Comparison of ENCODE assay signal across 22 cellular contexts in the genomic region with DNA sequence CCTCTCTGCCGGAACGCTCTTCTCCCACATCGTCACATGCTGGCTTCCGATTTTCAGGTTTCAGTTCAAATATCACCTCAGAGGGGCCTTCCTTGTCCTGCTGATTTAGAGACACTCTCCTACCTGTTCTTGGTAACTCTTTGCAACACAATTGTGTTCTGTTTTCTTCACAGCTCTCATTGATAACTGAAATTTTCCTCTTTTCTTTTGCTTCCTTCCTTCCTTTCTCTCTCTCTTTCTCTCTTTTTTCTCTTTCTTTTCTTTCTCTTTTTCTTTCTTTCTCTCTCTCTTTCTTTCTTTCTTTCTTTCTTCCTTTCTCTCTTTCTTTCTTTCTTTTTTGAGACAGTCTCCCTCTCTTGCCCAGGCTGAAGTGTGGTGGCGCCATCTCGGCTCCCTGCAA. TPM values are rescaled to one million over a fixed set of nuclear protein-coding genes. Genes with fewer than 3 reads are reported as not detected.
DNase-seq lines count a peak whose midpoint lies in the region; ATAC-seq and TF ChIP-seq lines count a peak whose summit lies in the region.
"Had no signal": no experiment of that assay in that cellular context is flagged by ENCODE, and none has a peak within 500 bp of the region (broad histone marks: within the 10 kb centered on the region; RNA-seq: fewer than 3 reads in every experiment).

No MANE protein-coding gene starts in this region.

- H2BK15ac ChIP-seq in neuronal stem cell (ENCODE audit: low read length), result no peak overlapping the region

- H2BK5ac ChIP-seq in neuronal stem cell (ENCODE audit: low read length), result no peak overlapping the region

- no peak overlapping the region for H3K9ac ChIP-seq in neuronal stem cell (ENCODE audit: low read depth, low read length, poor library complexity)
- H3K9ac ChIP-seq: BLaER1 treated with 17β-estradiol and CSF1 and Interleukin-3, amounts not matched to agents 10 nM and 100 nM; GM23248 had no signal

- no peaks in the 10 kb centered on the region for H3K4me1 Mint-ChIP-seq in activated T-cell treated with anti-CD3 and anti-CD28 coated beads, Interleukin-2, amount 50 U/mL, for 4 hours (ENCODE audit: low read depth)
- peaks cover 7% of the 10 kb centered on the region for H3K4me1 Mint-ChIP-seq in WTC11
- no peaks in the 10 kb centered on the region for H3K4me1 Mint-ChIP-seq in endothelial cell (ENCODE audit: unreplicated experiment)
- H3K4me1 Mint-ChIP-seq: CD14-positive monocyte; CD8-positive, alpha-beta memory T cell had no signal

- H3K18ac ChIP-seq in neuronal stem cell (ENCODE audit: low read length), result peak overlapping the region; percentile 57

- H3K27me3 Mint-ChIP-seq in activated T-cell treated with anti-CD3 and anti-CD28 coated beads, Interleukin-2, amount 50 U/mL, for 4 hours (ENCODE audit: low read depth), result peaks cover 11% of the 10 kb centered on the region
- peaks cover 26% of the 10 kb centered on the region for H3K27me3 Mint-ChIP-seq in WTC11 (ENCODE audit: low read depth)
- H3K27me3 Mint-ChIP-seq in endothelial cell (ENCODE audit: unreplicated experiment), result peaks cover 11% of the 10 kb centered on the region

- H3K27me3 ChIP-seq in neuronal stem cell (ENCODE audit: control insufficient read depth in 3 of 3, insufficient read depth in 3 of 3, low read depth in 1 of 3, low read length in 3 of 3) (no peaks in the 10 kb centered on the region), WERI-Rb-1 (ENCODE audit: insufficient read depth, low read depth, severe bottlenecking) (no peaks in the 10 kb centered on the region)
- H3K27me3 ChIP-seq: BE2C; BLaER1 treated with 17β-estradiol and CSF1 and Interleukin-3, amounts not matched to agents 10 nM and 100 nM had no signal

- H3K4me3 ChIP-seq in neuronal stem cell (ENCODE audit: low read length in 2 of 2), result no peak overlapping the region
- H3K4me3 ChIP-seq in WERI-Rb-1 (ENCODE audit: low read depth, low read length), result no peak overlapping the region
- H3K4me3 ChIP-seq: A549; BLaER1 treated with 17β-estradiol and CSF1 and Interleukin-3, amounts not matched to agents 10 nM and 100 nM; GM12878; GM23248; HAP-1 had no signal

- no peak for DNase-seq in activated T-cell treated with anti-CD3 and anti-CD28 coated beads, Interleukin-2, amount 50 U/mL, for 4 hours
- no peak for DNase-seq in activated T-cell treated with anti-CD3 and anti-CD28 coated beads, Interleukin-2, amount 50 U/mL, for 48 hours
- DNase-seq in WTC11 (ENCODE audit: low spot score) (no peak), endothelial cell (ENCODE audit: low spot score) (no peak), neuronal stem cell (ENCODE audit: low spot score) (no peak), H4 (ENCODE audit: low spot score) (no peak), WERI-Rb-1 (no peak)
- DNase-seq: 8988T; AML-193; BE2C; CD4-positive, alpha-beta T cell; CD8-positive, alpha-beta memory T cell; DMS 273 treated with DMSO at 0.1 percent for 48 hours; EL; GDM1; GM23248 had no signal

- no peak overlapping the region for H4K8ac ChIP-seq in neuronal stem cell (ENCODE audit: low read depth, low read length)

- H3K79me1 ChIP-seq in neuronal stem cell (ENCODE audit: low read depth, low read length), result no peaks in the 10 kb centered on the region

- CTCF ChIA-PET in WTC11 (lab: Charles Lee), result interaction anchor here (0.6 to 1.4 kb wide), 3 partner anchors 24 to 89 kb away, joined by 3 to 8 read pairs (median 3); no protein-coding TSS in a partner anchor

- H2BK12ac ChIP-seq in neuronal stem cell (ENCODE audit: low read length), result peak overlapping the region; percentile 58

- POLR2A ChIA-PET in WTC11 (lab: Charles Lee), result interaction anchor here (0.6 kb wide), 1 partner anchor 246 kb away, joined by 3 read pairs; no protein-coding TSS in a partner anchor

- no peak overlapping the region for H4K91ac ChIP-seq in neuronal stem cell (ENCODE audit: low read depth, low read length, poor library complexity)

- no peak overlapping the region for H3K27ac ChIP-seq in neuronal stem cell (replicated peaks; ENCODE audit: low read length)
- no peak overlapping the region; the same call in 1 of the 2 replicates for H3K27ac ChIP-seq in WERI-Rb-1
- H3K27ac ChIP-seq: A549; BLaER1 treated with 17β-estradiol and CSF1 and Interleukin-3, amounts not matched to agents 10 nM and 100 nM; GM23248 had no signal

- peak overlapping the region; percentile 31 for H3K23ac ChIP-seq in neuronal stem cell (ENCODE audit: low read depth, low read length, poor library complexity)

- H2BK120ac ChIP-seq in neuronal stem cell (ENCODE audit: low read depth, low read length), result peak overlapping the region; percentile 72

- H3K4me2 ChIP-seq in neuronal stem cell (ENCODE audit: insufficient read depth, low read length, poor library complexity, severe bottlenecking), result no peak overlapping the region
- H3K4me2 ChIP-seq: A549; BLaER1 treated with 17β-estradiol and CSF1 and Interleukin-3, amounts not matched to agents 10 nM and 100 nM had no signal

- ATAC-seq in activated T-cell treated with anti-CD3 and anti-CD28 coated beads, Interleukin-2, amount 50 U/mL, for 4 hours, result no peak
- no peak for ATAC-seq in WTC11
- ATAC-seq in HG02973 (IDR thresholded peaks at IDR 0.05; ENCODE audit: unreplicated experiment), result no peak
- ATAC-seq: A549, GM12878 had no signal

- no peak overlapping the region for H2AK5ac ChIP-seq in neuronal stem cell (ENCODE audit: low read depth, low read length)

- H3K4ac ChIP-seq in neuronal stem cell (ENCODE audit: low read length), result no peak overlapping the region

- H3K14ac ChIP-seq in neuronal stem cell (ENCODE audit: low read length), result no peak overlapping the region

- no peak overlapping the region for H2AFZ ChIP-seq in neuronal stem cell (ENCODE audit: low read length)
- H2AFZ ChIP-seq: GM23248 had no signal

- H3K9me3 Mint-ChIP-seq in activated T-cell treated with anti-CD3 and anti-CD28 coated beads, Interleukin-2, amount 50 U/mL, for 4 hours, result no peaks in the 10 kb centered on the region
- H3K9me3 Mint-ChIP-seq in WTC11 (peaks cover 16% of the 10 kb centered on the region), endothelial cell (ENCODE audit: unreplicated experiment) (peaks cover 21% of the 10 kb centered on the region)
- H3K9me3 Mint-ChIP-seq: CD4-positive, alpha-beta T cell; CD8-positive, alpha-beta memory T cell had no signal

- peaks cover 0 to 2% of the 10 kb centered on the region in 2 donors for H3K4me1 ChIP-seq in neuronal stem cell (ENCODE audit: control insufficient read depth in 2 of 2, insufficient read depth in 1 of 2, low read depth in 1 of 2, low read length in 2 of 2)
- H3K4me1 ChIP-seq: A549; BE2C; BLaER1 treated with 17β-estradiol and CSF1 and Interleukin-3, amounts not matched to agents 10 nM and 100 nM; HAP-1 had no signal

- H3K9me3 ChIP-seq in neuronal stem cell (replicated peaks in 1 of 2; ENCODE audit: control insufficient read depth in 2 of 2, insufficient read depth in 1 of 2, low read depth in 1 of 2, low read length in 2 of 2) (peaks cover 0 to 7% of the 10 kb centered on the region in 2 donors), WERI-Rb-1 (ENCODE audit: severe bottlenecking) (peaks cover 5% of the 10 kb centered on the region)
- H3K9me3 ChIP-seq: A549, BE2C had no signal

- H3K36me3 ChIP-seq in neuronal stem cell (replicated peaks in 1 of 2; ENCODE audit: control insufficient read depth in 2 of 2, insufficient read depth in 2 of 2, low read length in 2 of 2), result peaks cover 0 to 2% of the 10 kb centered on the region in 2 donors
- H3K36me3 ChIP-seq in WERI-Rb-1, result no peaks in the 10 kb centered on the region
- H3K36me3 ChIP-seq: BE2C; BLaER1 treated with 17β-estradiol and CSF1 and Interleukin-3, amounts not matched to agents 10 nM and 100 nM; HAP-1 had no signal

- H3K4me3 Mint-ChIP-seq in activated T-cell treated with anti-CD3 and anti-CD28 coated beads, Interleukin-2, amount 50 U/mL, for 4 hours, result peak overlapping the region; percentile 5
- H3K4me3 Mint-ChIP-seq in WTC11 (no peak overlapping the region), endothelial cell (ENCODE audit: unreplicated experiment) (peak overlapping the region; percentile 7)
- H3K4me3 Mint-ChIP-seq: CD14-positive monocyte; CD4-positive, alpha-beta T cell; CD8-positive, alpha-beta memory T cell had no signal

- WGBS in neuronal stem cell (ENCODE audit: extremely low coverage in 2 of 2, insufficient read length in 2 of 2, insufficient replicate concordance in 1 of 2), 2 donors, result no CpG with 5 or more reads among the region's 6 CpGs

- H3K27ac Mint-ChIP-seq in WTC11 (no peak overlapping the region), endothelial cell (ENCODE audit: unreplicated experiment) (no peak overlapping the region)
- H3K27ac Mint-ChIP-seq: CD14-positive monocyte; CD4-positive, alpha-beta T cell; CD8-positive, alpha-beta memory T cell had no signal

- TF ChIP-seq CTCF in WTC11 (IDR thresholded peaks at IDR 0.05) (no peak), endothelial cell (IDR thresholded peaks at IDR 0.05; ENCODE audit: unreplicated experiment) (no peak), WERI-Rb-1 (IDR thresholded peaks at IDR 0.05; ENCODE audit: low read depth, low read length) (no peak)

- H3K36me3 Mint-ChIP-seq in activated T-cell treated with anti-CD3 and anti-CD28 coated beads, Interleukin-2, amount 50 U/mL, for 4 hours (ENCODE audit: insufficient read depth), result no peaks in the 10 kb centered on the region
- H3K36me3 Mint-ChIP-seq in WTC11, result no peaks in the 10 kb centered on the region
- H3K36me3 Mint-ChIP-seq in endothelial cell (ENCODE audit: low read depth, unreplicated experiment), result peaks cover 12% of the 10 kb centered on the region
- H3K36me3 Mint-ChIP-seq: CD14-positive monocyte had no signal

RNA-seq across cellular contexts. Expression of a gene that starts 12.0 kb away (rescaled TPM):
- total RNA-seq in activated T-cell treated with anti-CD3 and anti-CD28 coated beads, Interleukin-2, amount 50 U/mL, for 4 hours, result not detected
- total RNA-seq in WTC11 (2021) (10.0 to 11.0 TPM (median 10.9 TPM) in 3 replicates), endothelial cell (ENCODE audit: unreplicated experiment) (3.0 TPM)
- polyA plus RNA-seq in neuronal stem cell (2013, experiment 1 of 2), result 78.7 TPM
- polyA plus RNA-seq in neuronal stem cell (2013, experiment 2 of 2), result 78.4 TPM
- 15.2 and 19.0 TPM in 2 replicates for total RNA-seq in H4 (2014; rRNA removed; shearing (Covaris generic))
- total RNA-seq: CD4-positive, alpha-beta T cell; CD8-positive, alpha-beta memory T cell; GM12878; GM23248 had no signal
- polyA plus RNA-seq: CD14-positive monocyte; CD8-positive, alpha-beta memory T cell; GM23248 had no signal

RNA-seq across cellular contexts. Expression of a gene that starts 59.4 kb away (rescaled TPM):
- 1 to 10 TPM in 1 of 3 donors, under 1 TPM in 2; 0.35 to 1.2 (median 0.66) TPM for total RNA-seq in activated T-cell treated with anti-CD3 and anti-CD28 coated beads, Interleukin-2, amount 50 U/mL, for 4 hours
- total RNA-seq in WTC11 (2021) (14.6 to 21.7 TPM (median 20.1 TPM) in 3 replicates), endothelial cell (ENCODE audit: unreplicated experiment) (0.15 TPM)
- 2.6 TPM for polyA plus RNA-seq in neuronal stem cell (2013, experiment 1 of 2)
- polyA plus RNA-seq in neuronal stem cell (2013, experiment 2 of 2), result 2.5 TPM
- total RNA-seq in H4 (2014; rRNA removed; shearing (Covaris generic)), result 1.9 and 4.5 TPM in 2 replicates
- total RNA-seq: CD4-positive, alpha-beta T cell; GM12878; GM23248 had no signal
- polyA plus RNA-seq: CD14-positive monocyte, GM23248 had no signal
